8 cellular contexts compared by ENCODE assay signal in genomic region chr2:213021971-213022899, GRCh38.
DNase-seq lines count a peak whose midpoint lies in the region; ATAC-seq and TF ChIP-seq lines count a peak whose summit lies in the region.

No MANE protein-coding gene starts in this region.

- no peak for DNase-seq in epithelial cell of prostate (ENCODE audit: low read depth, low spot score)
- no peak for DNase-seq in left lung
- no peak for DNase-seq in GOT3 (lab: John Stamatoyannopoulos, UW)
- no peak for DNase-seq in NCI-H2029 (lab: John Stamatoyannopoulos, UW)

- H3K4me3 ChIP-seq in left lung: no peak overlapping the region

- peak overlapping the region; percentile 9 for H3K27ac ChIP-seq in epithelial cell of prostate
- no peak overlapping the region for H3K27ac ChIP-seq in left lung

- ATAC-seq in GM19468 (IDR thresholded peaks at IDR 0.05; ENCODE audit: extremely low read depth, unreplicated experiment) (peak; percentile 81), HG03442 (IDR thresholded peaks at IDR 0.05; ENCODE audit: unreplicated experiment) (peak; percentile 89), left lung (no peak), esophagus mucosa (no peak)

- H3K36me3 ChIP-seq in left lung: no peaks in the 10 kb centered on the region

- peak; percentile 33 for TF ChIP-seq POLR2A in GM10847 (IDR thresholded peaks at IDR 0.05; ENCODE audit: extremely low read depth, insufficient read length)

- no peaks in the 10 kb centered on the region for H3K27me3 ChIP-seq in left lung

- no peaks in the 10 kb centered on the region for H3K9me3 ChIP-seq in left lung

- no peak for TF ChIP-seq CTCF in left lung (IDR thresholded peaks at IDR 0.05)

- intact Hi-C loops in left lung (cut with DNase I): no loop called here

- no peaks in the 10 kb centered on the region for H3K4me1 ChIP-seq in left lung

Comparison
In these comparisons a context has a peak if more than half of its experiments do, and no peak if none do; other contexts are left out.
1. ATAC-seq: peak in GM19468 (single experiment) and HG03442 (single experiment); none in left lung (single experiment) and esophagus mucosa (single experiment).